8 cellular contexts compared by ENCODE assay signal in the genomic region with DNA sequence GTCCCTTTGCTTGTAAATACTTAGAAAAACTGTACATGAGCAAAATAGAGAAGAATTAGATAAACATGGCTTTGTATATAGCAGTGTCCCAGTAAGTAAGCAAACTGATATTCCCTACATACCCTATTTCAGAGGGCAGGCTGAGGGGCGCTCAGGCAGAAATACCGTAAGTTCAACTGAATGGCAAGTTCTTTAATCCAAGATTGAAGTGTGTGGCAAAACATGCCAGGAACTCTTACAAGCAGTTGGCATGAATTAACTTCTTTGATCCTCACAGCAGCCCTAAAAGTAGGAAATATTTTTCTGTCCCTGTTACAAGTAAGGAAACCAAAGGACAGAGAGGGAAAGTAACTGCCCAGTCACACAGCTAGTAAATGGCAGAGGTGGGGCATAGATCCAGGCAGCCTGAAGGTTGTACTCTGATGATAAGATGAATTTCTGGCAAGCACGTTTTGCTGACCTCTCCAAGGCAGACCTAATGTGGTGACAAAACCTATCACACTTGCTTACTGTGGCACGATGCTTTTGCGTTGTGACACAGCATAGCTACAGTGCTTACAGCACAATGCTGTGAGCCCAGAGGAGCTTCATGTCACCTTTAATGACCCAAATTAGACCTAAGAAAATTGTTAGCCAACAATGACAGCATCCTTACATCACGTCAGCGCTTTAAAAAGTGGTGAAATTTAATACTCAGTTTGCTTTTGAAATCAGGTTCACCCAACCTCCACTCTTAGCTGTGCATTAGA. TPM values are rescaled to one million over a fixed set of nuclear protein-coding genes. Genes with fewer than 3 reads are reported as not detected.
DNase-seq lines count a peak whose midpoint lies in the region; ATAC-seq and TF ChIP-seq lines count a peak whose summit lies in the region.

No MANE protein-coding gene starts in this region.

- H3K27ac ChIP-seq in ascending aorta = peak overlapping the region; percentile 72 to 82
- peak overlapping the region; percentile 84 to 94 for H3K27ac ChIP-seq in left lung
- peak overlapping the region; percentile 60 to 93 (median 76) for H3K27ac ChIP-seq in tibial nerve

- WGBS in tibial nerve, 2 donors = 39% methylated on average over 7 of the region's 7 CpGs

- H3K36me3 Mint-ChIP-seq in T-helper 2 cell treated with Interferon-gamma antibody and Interleukin-4, amounts not matched to agents 5 μg/mL and 100 μg/mL, for 36 hours (ENCODE audit: low read depth) = no peaks in the 10 kb centered on the region

- H3K4me1 ChIP-seq in ascending aorta (peaks cover 0 to 36% of the 10 kb centered on the region in 2 donors), left lung (peaks cover 28 to 58% of the 10 kb centered on the region in 2 donors), tibial nerve (peaks cover 0 to 61% (median 22%) of the 10 kb centered on the region in 4 donors)

- H3K27me3 ChIP-seq in ascending aorta = no peaks in the 10 kb centered on the region
- H3K27me3 ChIP-seq in left lung = no peaks in the 10 kb centered on the region
- no peaks in the 10 kb centered on the region for H3K27me3 ChIP-seq in tibial nerve

- ATAC-seq in left lung = peak; percentile 1
- no peak for ATAC-seq in HG02759 (IDR thresholded peaks at IDR 0.05; ENCODE audit: unreplicated experiment)
- no peak for ATAC-seq in esophagus mucosa

- H3K36me3 ChIP-seq in ascending aorta = no peaks in the 10 kb centered on the region
- no peaks in the 10 kb centered on the region for H3K36me3 ChIP-seq in left lung
- H3K36me3 ChIP-seq in tibial nerve = no peaks in the 10 kb centered on the region

- no peak overlapping the region for H3K4me3 ChIP-seq in ascending aorta
- no peak overlapping the region for H3K4me3 ChIP-seq in left lung
- no peak overlapping the region for H3K4me3 ChIP-seq in tibial nerve

- peaks cover 35% of the 10 kb centered on the region for H3K4me1 Mint-ChIP-seq in T-helper 2 cell treated with Interferon-gamma antibody and Interleukin-4, amounts not matched to agents 5 μg/mL and 100 μg/mL, for 36 hours (ENCODE audit: low read depth)

- no peaks in the 10 kb centered on the region for H3K9me3 Mint-ChIP-seq in T-helper 2 cell treated with Interferon-gamma antibody and Interleukin-4, amounts not matched to agents 5 μg/mL and 100 μg/mL, for 36 hours

- intact Hi-C loops in ascending aorta (cut with DNase I) = loop anchor here (2.0 kb wide), 1 partner anchor 49 kb away; the partner anchor contains the start of gene S100A10
- intact Hi-C loops in left lung (cut with DNase I) = no loop called here

- peak overlapping the region; percentile 89 for H3K27ac Mint-ChIP-seq in T-helper 2 cell treated with Interferon-gamma antibody and Interleukin-4, amounts not matched to agents 5 μg/mL and 100 μg/mL, for 36 hours

- H3K9me3 ChIP-seq in ascending aorta (no peaks in the 10 kb centered on the region), left lung (no peaks in the 10 kb centered on the region), tibial nerve (no peaks in the 10 kb centered on the region)

- TF ChIP-seq CTCF in ascending aorta (IDR thresholded peaks at IDR 0.05) (no peak), left lung (IDR thresholded peaks at IDR 0.05) (no peak), tibial nerve (IDR thresholded peaks at IDR 0.05) (no peak)

- no peak for DNase-seq in T-helper 2 cell treated with Interferon-gamma antibody and Interleukin-4, amounts not matched to agents 5 μg/mL and 100 μg/mL, for 36 hours (ENCODE audit: low spot score)
- DNase-seq in T-helper 2 cell (no peak), ascending aorta (ENCODE audit: low spot score in 2 of 2) (peak in 1 of 2 donors; percentile 68), left lung (no peak), tibial nerve (ENCODE audit: low spot score in 2 of 2) (no peak), DMS79 treated with DMSO at 0.1 percent for 48 hours (lab: John Stamatoyannopoulos, UW) (no peak)

- no peak for TF ChIP-seq EP300 in tibial nerve (IDR thresholded peaks at IDR 0.05)

- no peaks in the 10 kb centered on the region for H3K27me3 Mint-ChIP-seq in T-helper 2 cell treated with Interferon-gamma antibody and Interleukin-4, amounts not matched to agents 5 μg/mL and 100 μg/mL, for 36 hours (ENCODE audit: low read depth)

- H3K4me3 Mint-ChIP-seq in T-helper 2 cell treated with Interferon-gamma antibody and Interleukin-4, amounts not matched to agents 5 μg/mL and 100 μg/mL, for 36 hours = no peak overlapping the region

- no peak for TF ChIP-seq POLR2A in tibial nerve (IDR thresholded peaks at IDR 0.05)

RNA-seq across cellular contexts. Expression of gene THEM4, which starts 35.0 kb away (rescaled TPM):
- total RNA-seq in ascending aorta = 7.7 TPM
- 10 to 100 TPM; 10.6 to 13.7 TPM for total RNA-seq in left lung
- total RNA-seq in tibial nerve = 10 to 100 TPM; 17.7 to 48.6 (median 32.3) TPM
- total RNA-seq in esophagus mucosa = 4.8 TPM

RNA-seq across cellular contexts. Expression of gene S100A10, which starts 49.4 kb away (rescaled TPM):
- 25.8 TPM for total RNA-seq in ascending aorta
- total RNA-seq in left lung = 1,000 to 10,000 TPM; 1,069 to 1,250 TPM
- 100 to 1,000 TPM; 108 to 230 (median 192) TPM for total RNA-seq in tibial nerve
- total RNA-seq in esophagus mucosa = 1,355 TPM
